Comparison of ENCODE assay signal across 22 cellular contexts in the genomic region with DNA sequence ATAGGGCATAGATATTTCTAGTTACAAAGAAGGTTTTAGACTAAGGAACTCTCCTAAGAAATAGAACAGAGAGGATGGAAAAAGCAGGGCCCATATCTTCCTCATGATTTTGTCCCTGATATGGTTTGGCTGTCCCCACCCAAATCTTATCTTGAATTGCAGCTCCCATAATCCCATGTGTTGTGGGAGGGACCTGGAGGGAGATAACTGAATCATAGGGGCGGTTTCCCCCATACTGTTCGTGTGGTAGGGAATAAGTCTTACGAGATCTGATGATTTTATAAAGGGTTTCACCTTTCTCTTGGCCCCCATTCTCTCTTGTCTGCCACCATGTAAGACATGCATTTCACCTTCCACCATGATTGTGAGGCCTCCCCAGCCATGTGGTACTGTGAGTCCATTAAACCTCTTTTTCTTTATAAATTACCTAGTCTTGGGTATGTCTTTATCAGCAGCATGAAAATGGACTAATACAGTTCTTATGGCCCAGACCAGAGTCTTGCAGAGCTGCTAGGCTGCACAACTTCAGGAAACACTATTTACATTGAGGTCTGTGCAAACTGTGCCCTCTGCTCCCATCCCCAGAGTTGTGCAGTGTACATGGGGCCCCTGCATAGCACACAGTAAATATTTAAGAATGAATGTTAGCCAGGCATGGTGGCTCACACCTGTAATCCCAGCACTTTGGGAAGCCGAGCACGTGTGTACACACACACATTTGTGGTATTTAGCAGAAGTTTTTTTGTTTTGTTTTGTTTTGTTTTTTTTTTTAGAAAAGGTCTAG.
"Had no signal": no experiment of that assay in that cellular context is flagged by ENCODE, and none has a peak within 500 bp of the region (broad histone marks: within the 10 kb centered on the region; RNA-seq: fewer than 3 reads in every experiment).

No MANE protein-coding gene starts in this region.

- H3K4me3 ChIP-seq: MG63, Peyer's patch had no signal

- FAIRE-seq: bronchial epithelial cell had no signal

- H3K27ac Mint-ChIP-seq: activated CD8-positive, alpha-beta T cell treated with anti-CD3 and anti-CD28 coated beads for 36 hours; activated naive CD4-positive, alpha-beta T cell treated with anti-CD3 and anti-CD28 coated beads for 36 hours; activated naive CD8-positive, alpha-beta T cell treated with anti-CD3 and anti-CD28 coated beads, Interleukin-2, amount 50 U/mL, for 24 hours; activated T-cell treated with anti-CD3 and anti-CD28 coated beads, Interleukin-2, amount 50 U/mL, for 24 hours; T-cell had no signal

- H3K9me3 Mint-ChIP-seq: activated CD4-positive, alpha-beta T cell treated with anti-CD3 and anti-CD28 coated beads, Interleukin-2, amount 10 ng/mL, durations not matched to agents 24 days and 14 days; activated CD8-positive, alpha-beta T cell treated with anti-CD3 and anti-CD28 coated beads for 36 hours; activated naive CD4-positive, alpha-beta T cell treated with anti-CD3 and anti-CD28 coated beads for 36 hours; activated naive CD4-positive, alpha-beta T cell treated with anti-CD3 and anti-CD28 coated beads, Interleukin-2, amount 50 U/mL, for 72 hours; activated naive CD8-positive, alpha-beta T cell treated with anti-CD3 and anti-CD28 coated beads, Interleukin-2, amount 50 U/mL, for 24 hours; activated T-cell treated with anti-CD3 and anti-CD28 coated beads, Interleukin-2, amount 50 U/mL, for 24 hours; brain; T-cell had no signal

- H3K36me3 ChIP-seq: MG63, Peyer's patch had no signal

- H3K36me3 Mint-ChIP-seq: activated naive CD4-positive, alpha-beta T cell treated with anti-CD3 and anti-CD28 coated beads, Interleukin-2, amount 50 U/mL, for 72 hours; brain; T-cell had no signal

- H3K27ac ChIP-seq: Peyer's patch had no signal

- H3K4me3 Mint-ChIP-seq: activated CD4-positive, alpha-beta T cell treated with anti-CD3 and anti-CD28 coated beads, Interleukin-2, amount 10 ng/mL, durations not matched to agents 24 days and 14 days; activated CD8-positive, alpha-beta T cell treated with anti-CD3 and anti-CD28 coated beads for 36 hours; activated naive CD4-positive, alpha-beta T cell treated with anti-CD3 and anti-CD28 coated beads for 36 hours; activated naive CD8-positive, alpha-beta T cell treated with anti-CD3 and anti-CD28 coated beads, Interleukin-2, amount 50 U/mL, for 24 hours; activated T-cell treated with anti-CD3 and anti-CD28 coated beads, Interleukin-2, amount 50 U/mL, for 24 hours; brain; T-cell had no signal

- DNase-seq: activated CD4-positive, alpha-beta T cell treated with anti-CD3 and anti-CD28 coated beads, Interleukin-2, amount 50 U/mL, for 4 hours; activated gamma-delta T cell treated with Interleukin-2 at 50 U/mL for 16 hours; activated naive CD4-positive, alpha-beta T cell treated with anti-CD3 and anti-CD28 coated beads for 36 hours; activated T-cell treated with anti-CD3 and anti-CD28 coated beads, Interleukin-2, amount 50 U/mL, for 24 hours; cerebellar nuclear complex; MG63; NCI-H1048; NCI-H1436; NCI-H2029; NCI-H510A; NCI-H748 treated with DMSO at 0.1 percent for 48 hours; NK-92 treated with Interleukin-12 subunit alpha and Interleukin-12 subunit beta, amount 100 ng/mL, for 24 hours; Peyer's patch; SHP77 treated with DMSO at 0.1 percent for 48 hours; T1000 had no signal

- H3K9me3 ChIP-seq: MG63, Peyer's patch had no signal

- H3K27me3 Mint-ChIP-seq: activated CD4-positive, alpha-beta T cell treated with anti-CD3 and anti-CD28 coated beads, Interleukin-2, amount 10 ng/mL, durations not matched to agents 24 days and 14 days; activated CD8-positive, alpha-beta T cell treated with anti-CD3 and anti-CD28 coated beads for 36 hours; brain had no signal

- H3K27me3 ChIP-seq: MG63, Peyer's patch had no signal
